Comparison of ENCODE assay signal across 10 cellular contexts in the genomic region with DNA sequence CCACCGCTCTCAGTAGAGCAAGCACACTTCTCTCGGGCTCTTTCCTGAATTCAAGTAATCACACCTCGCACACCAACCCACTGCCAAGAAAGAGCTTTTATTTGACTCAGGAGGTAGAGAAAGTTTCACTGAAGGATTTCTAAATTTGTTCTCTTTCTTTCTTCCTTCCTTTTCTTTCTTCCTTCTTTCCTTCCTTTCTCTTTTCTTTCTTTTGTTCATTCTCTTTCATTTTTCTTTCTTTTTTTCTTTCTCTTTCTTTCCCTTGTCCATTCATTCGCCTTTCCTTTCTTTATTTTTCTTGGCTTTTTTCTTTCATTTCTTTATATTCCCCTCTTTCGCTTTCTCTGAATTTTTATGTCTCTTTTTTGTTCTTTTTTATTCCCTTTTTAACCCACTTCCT.
"Had no signal": no experiment of that assay in that cellular context is flagged by ENCODE, and none has a peak within 500 bp of the region (broad histone marks: within the 10 kb centered on the region; RNA-seq: fewer than 3 reads in every experiment).

No MANE protein-coding gene starts in this region.

- H3K27ac Mint-ChIP-seq: H9, HFFc6, IgD-negative memory B cell had no signal

- H3K27ac ChIP-seq: GM23248, HL-60 had no signal

- DNase-seq: GM23248, GOT3, H9, HCEC 1CT, HFFc6, KG1 had no signal

- H3K9ac ChIP-seq: GM23248 had no signal

- H3K4me1 Mint-ChIP-seq: IgD-negative memory B cell had no signal

- H3K4me3 Mint-ChIP-seq: H9, HFFc6, IgD-negative memory B cell had no signal

- H3K9me3 Mint-ChIP-seq: H9, HFFc6 had no signal

- H3K4me3 ChIP-seq: GM23248 had no signal

- ATAC-seq: HepG2 had no signal

- H2AFZ ChIP-seq: GM23248 had no signal

- FAIRE-seq: H54, HepG2 had no signal

- H3K36me3 Mint-ChIP-seq: IgD-negative memory B cell had no signal
